Comparison of ENCODE assay signal across 9 cellular contexts in the genomic region with DNA sequence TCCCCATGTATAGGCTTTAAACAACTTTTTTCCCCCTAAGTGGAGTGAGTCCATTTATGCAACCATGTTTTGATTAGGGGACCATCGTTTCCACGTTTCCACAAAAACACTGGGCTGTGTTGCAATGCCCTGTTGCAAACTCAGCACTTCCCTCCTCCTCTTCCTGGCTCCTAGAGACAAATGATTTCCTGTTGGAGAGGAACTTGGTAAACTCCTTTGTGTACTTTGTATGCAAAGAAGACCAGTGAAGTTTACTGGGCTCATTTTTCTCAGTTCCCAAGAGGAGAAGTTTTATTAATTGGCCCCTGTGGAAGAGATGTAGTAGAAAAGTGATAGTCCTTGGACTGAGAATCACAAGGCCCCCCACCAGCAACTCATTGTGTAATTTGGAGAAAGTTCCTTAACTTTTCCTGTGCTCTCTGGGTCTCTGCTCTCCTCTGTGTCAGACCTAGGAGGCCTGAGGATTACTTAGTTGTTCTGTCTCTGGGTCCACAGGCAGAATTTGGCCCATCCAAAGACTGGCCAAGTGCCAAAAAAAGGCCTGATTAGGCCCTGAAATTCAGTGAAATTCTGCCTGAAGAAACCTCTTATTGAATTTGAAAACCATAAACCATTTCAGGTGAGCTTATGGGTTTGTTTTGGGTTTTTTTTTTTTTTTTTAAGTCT.
A peak's percentile ranks its signal among the peaks of the same experiment; 100 is the strongest.
DNase-seq lines count a peak whose midpoint lies in the region; FAIRE-seq and TF ChIP-seq lines count a peak whose summit lies in the region.
"Had no signal": no experiment of that assay in that cellular context is flagged by ENCODE, and none has a peak within 500 bp of the region (broad histone marks: within the 10 kb centered on the region; RNA-seq: fewer than 3 reads in every experiment).

No MANE protein-coding gene starts in this region.

- no peak overlapping the region for H3K4me3 ChIP-seq in AG10803 (ENCODE audit: low read length)
- peak overlapping the region; percentile 47; the same call in 1 of the 2 replicates for H3K4me3 ChIP-seq in SK-N-MC
- no peak overlapping the region for H3K4me3 ChIP-seq in fibroblast of villous mesenchyme (ENCODE audit: low read depth, low read length)
- no peak overlapping the region for H3K4me3 ChIP-seq in neuronal stem cell (ENCODE audit: low read length in 2 of 2)
- H3K4me3 ChIP-seq: BLaER1 had no signal

- H3K9me3 ChIP-seq in SK-N-MC (ENCODE audit: low read depth, low read length), result no peaks in the 10 kb centered on the region
- no peaks in the 10 kb centered on the region for H3K9me3 ChIP-seq in neuronal stem cell (replicated peaks in 1 of 2; ENCODE audit: control insufficient read depth in 2 of 2, insufficient read depth in 1 of 2, low read depth in 1 of 2, low read length in 2 of 2)
- H3K9me3 ChIP-seq: BLaER1 had no signal

- no CpG with 5 or more reads among the region's 2 CpGs for WGBS in neuronal stem cell (ENCODE audit: extremely low coverage in 2 of 2, insufficient read length in 2 of 2, insufficient replicate concordance in 1 of 2), 2 donors

- H2BK120ac ChIP-seq in neuronal stem cell (ENCODE audit: low read depth, low read length), result no peak overlapping the region

- no peaks in the 10 kb centered on the region for H3K79me1 ChIP-seq in neuronal stem cell (ENCODE audit: low read depth, low read length)

- H2AK5ac ChIP-seq in neuronal stem cell (ENCODE audit: low read depth, low read length), result no peak overlapping the region

- H3K4me1 ChIP-seq in neuronal stem cell (ENCODE audit: control insufficient read depth in 2 of 2, insufficient read depth in 1 of 2, low read depth in 1 of 2, low read length in 2 of 2), result peaks cover 15 to 21% of the 10 kb centered on the region in 2 donors
- H3K4me1 ChIP-seq: BLaER1 had no signal

- H3K9ac ChIP-seq in SK-N-MC (ENCODE audit: insufficient read length) (peak overlapping the region; percentile 15), neuronal stem cell (ENCODE audit: low read depth, low read length, poor library complexity) (no peak overlapping the region)
- H3K9ac ChIP-seq: BLaER1 had no signal

- peak overlapping the region; percentile 89 for H3K27ac ChIP-seq in SK-N-MC
- peak overlapping the region; percentile 7 for H3K27ac ChIP-seq in neuronal stem cell (replicated peaks; ENCODE audit: low read length)
- H3K27ac ChIP-seq: BLaER1 had no signal

- no peak overlapping the region for H2BK5ac ChIP-seq in neuronal stem cell (ENCODE audit: low read length)

- no peak for TF ChIP-seq POLR2A in H54 (IDR thresholded peaks at IDR 0.05; ENCODE audit: low read depth, low read length)

- no peak overlapping the region for H3K23ac ChIP-seq in neuronal stem cell (ENCODE audit: low read depth, low read length, poor library complexity)

- H3K14ac ChIP-seq in neuronal stem cell (ENCODE audit: low read length), result no peak overlapping the region

- no peak for FAIRE-seq in H54 (lab: Jason Lieb, UNC)

- H3K36me3 ChIP-seq in SK-N-MC (ENCODE audit: insufficient read depth, low read length) (no peaks in the 10 kb centered on the region), neuronal stem cell (replicated peaks in 1 of 2; ENCODE audit: control insufficient read depth in 2 of 2, insufficient read depth in 2 of 2, low read length in 2 of 2) (peaks cover 4 to 34% of the 10 kb centered on the region in 2 donors)

- peak overlapping the region; percentile 80 for H2AFZ ChIP-seq in neuronal stem cell (ENCODE audit: low read length)

- TF ChIP-seq CTCF in AG10803 (conservative IDR thresholded peaks at IDR 0.05; ENCODE audit: low read length) (no peak), fibroblast of villous mesenchyme (IDR thresholded peaks at IDR 0.05; ENCODE audit: insufficient read depth, low read depth, low read length) (no peak)

- H2BK12ac ChIP-seq in neuronal stem cell (ENCODE audit: low read length), result no peak overlapping the region

- H3K4me2 ChIP-seq in neuronal stem cell (ENCODE audit: insufficient read depth, low read length, poor library complexity, severe bottlenecking), result no peak overlapping the region
- H3K4me2 ChIP-seq: BLaER1 had no signal

- H4K8ac ChIP-seq in neuronal stem cell (ENCODE audit: low read depth, low read length), result no peak overlapping the region

- no peak overlapping the region for H3K4ac ChIP-seq in neuronal stem cell (ENCODE audit: low read length)

- H3K18ac ChIP-seq in neuronal stem cell (ENCODE audit: low read length), result no peak overlapping the region

- H4K91ac ChIP-seq in neuronal stem cell (ENCODE audit: low read depth, low read length, poor library complexity), result no peak overlapping the region

- no peak overlapping the region for H2BK15ac ChIP-seq in neuronal stem cell (ENCODE audit: low read length)

- H3K27me3 ChIP-seq in neuronal stem cell (ENCODE audit: control insufficient read depth in 3 of 3, insufficient read depth in 3 of 3, low read depth in 1 of 3, low read length in 3 of 3), result no peaks in the 10 kb centered on the region
- H3K27me3 ChIP-seq: BLaER1 had no signal

- DNase-seq in AG10803 (ENCODE audit: low read depth), result peak; percentile 85
- peak; percentile 81 for DNase-seq in SK-N-MC (ENCODE audit: low read depth, low spot score)
- DNase-seq in fibroblast of villous mesenchyme (ENCODE audit: low read depth), result peak; percentile 90
- DNase-seq in neuronal stem cell (ENCODE audit: low spot score), result no peak
- no peak for DNase-seq in OCI-M1 (lab: John Stamatoyannopoulos, UW)
- DNase-seq in NCI-H1417 treated with DMSO at 0.1 percent for 48 hours (lab: John Stamatoyannopoulos, UW), result no peak
- no peak for DNase-seq in H54 (ENCODE audit: insufficient read length, low spot score)
- no peak for DNase-seq in NCI-H748 treated with DMSO at 0.1 percent for 48 hours (lab: John Stamatoyannopoulos, UW)

Comparison
In these comparisons a context has a peak if more than half of its experiments do, and no peak if none do; other contexts are left out.
1. DNase-seq: peak in AG10803 (single experiment), SK-N-MC (single experiment) and fibroblast of villous mesenchyme (single experiment); none in neuronal stem cell (single experiment), OCI-M1 (single experiment), NCI-H1417 treated with DMSO at 0.1 percent for 48 hours (single experiment), H54 (single experiment) and NCI-H748 treated with DMSO at 0.1 percent for 48 hours (single experiment).